Comparison of ENCODE assay signal across 16 cellular contexts in genomic region chr9:28249424-28249823, GRCh38.
DNase-seq lines count a peak whose midpoint lies in the region; ATAC-seq and TF ChIP-seq lines count a peak whose summit lies in the region.
"Had no signal": no experiment of that assay in that cellular context is flagged by ENCODE, and none has a peak within 500 bp of the region (broad histone marks: within the 10 kb centered on the region; RNA-seq: fewer than 3 reads in every experiment).

No MANE protein-coding gene starts in this region.

- H3K4me3 ChIP-seq in BJ (ENCODE audit: low read depth, low read length), result no peak overlapping the region
- no peak overlapping the region for H3K4me3 ChIP-seq in epithelial cell of proximal tubule (ENCODE audit: low read depth, low read length)
- no peak overlapping the region for H3K4me3 ChIP-seq in breast epithelium

- POLR2A ChIA-PET in BJ (lab: Charles Lee), result no interaction called here

- H3K27me3 ChIP-seq in BJ (ENCODE audit: control insufficient read depth, insufficient read depth, low read length) (no peaks in the 10 kb centered on the region), breast epithelium (no peaks in the 10 kb centered on the region)
- H3K27me3 ChIP-seq: BE2C had no signal

- H3K27ac ChIP-seq in breast epithelium, result no peak overlapping the region
- H3K27ac ChIP-seq: C4-2B had no signal

- DNase-seq in BJ (ENCODE audit: low read depth) (peak; percentile 24), M059J (ENCODE audit: low read depth) (peak; percentile 47), epithelial cell of proximal tubule (ENCODE audit: low read depth) (peak; percentile 9), renal cortical epithelial cell (ENCODE audit: low read depth) (peak; percentile 90), breast epithelium (ENCODE audit: low spot score in 2 of 2) (no peak)
- no peak for DNase-seq in activated effector memory CD4-positive, alpha-beta T cell treated with Interleukin-2 at 50 U/mL for 16 hours
- DNase-seq: ACHN; BE2C; CD4-positive, alpha-beta T cell; DMS153; DMS79; GDM1; H9; IMR-90 had no signal

- TF ChIP-seq POLR2A in breast epithelium (IDR thresholded peaks at IDR 0.05), result no peak

- TF ChIP-seq CTCF in BJ (IDR thresholded peaks at IDR 0.05; ENCODE audit: insufficient read depth, low read depth, low read length) (no peak), epithelial cell of proximal tubule (conservative IDR thresholded peaks at IDR 0.05; ENCODE audit: low read depth, low read length) (no peak), breast epithelium (IDR thresholded peaks at IDR 0.05) (no peak)

- H3K36me3 ChIP-seq in BJ (ENCODE audit: control insufficient read depth, insufficient read depth, low read length) (no peaks in the 10 kb centered on the region), breast epithelium (no peaks in the 10 kb centered on the region)
- H3K36me3 ChIP-seq: BE2C had no signal

- no peak for ATAC-seq in GM21423 (IDR thresholded peaks at IDR 0.05; ENCODE audit: unreplicated experiment)

- H3K4me1 ChIP-seq in breast epithelium, result no peaks in the 10 kb centered on the region
- H3K4me1 ChIP-seq: BE2C had no signal

- H3K9me3 ChIP-seq in breast epithelium, result no peaks in the 10 kb centered on the region
- H3K9me3 ChIP-seq: BE2C had no signal

- CTCF ChIA-PET in BJ (lab: Yijun Ruan, JAX), result no interaction called here

- intact Hi-C loops in breast epithelium (cut with DNase I; ENCODE audit: low total_unique reads), result no loop called here

Comparison
In these comparisons a context has a peak if more than half of its experiments do, and no peak if none do; other contexts are left out.
1. DNase-seq: peak in BJ (single experiment), M059J (single experiment), epithelial cell of proximal tubule (single experiment) and renal cortical epithelial cell (single experiment); none in breast epithelium (0 of 2) and activated effector memory CD4-positive, alpha-beta T cell treated with Interleukin-2 at 50 U/mL for 16 hours (single experiment).